Comparison of ENCODE assay signal across 16 cellular contexts in the genomic region with DNA sequence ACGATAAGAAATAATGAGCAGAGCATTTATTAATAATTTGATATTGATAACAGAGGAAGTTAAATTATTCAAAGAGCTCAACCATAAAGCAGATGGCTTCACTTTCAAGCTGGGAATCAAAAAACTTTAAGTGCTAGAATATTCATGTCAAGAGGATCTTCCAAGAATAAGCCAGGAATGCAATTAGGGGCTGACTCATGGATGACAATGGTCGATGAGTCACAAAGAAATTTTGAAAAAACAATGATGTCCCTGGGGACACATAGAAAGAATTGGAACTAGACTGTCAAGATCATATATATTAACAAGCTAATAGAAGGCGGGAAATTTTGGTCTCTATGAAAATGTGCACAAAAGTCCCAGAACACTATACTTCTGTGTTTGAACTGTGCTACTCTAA.
DNase-seq lines count a peak whose midpoint lies in the region; TF ChIP-seq lines count a peak whose summit lies in the region.
"Had no signal": no experiment of that assay in that cellular context is flagged by ENCODE, and none has a peak within 500 bp of the region (broad histone marks: within the 10 kb centered on the region; RNA-seq: fewer than 3 reads in every experiment).

No MANE protein-coding gene starts in this region.

- TF ChIP-seq POLR2A in spleen (IDR thresholded peaks at IDR 0.05), result no peak

- WGBS in spleen, 5 donors, result 75 to 82% (median 77%) methylated on average over 3 of the region's 3 CpGs

- H3K27me3 ChIP-seq in kidney epithelial cell (ENCODE audit: control insufficient read depth, insufficient read depth, low read length) (no peaks in the 10 kb centered on the region), spleen (replicated peaks in 1 of 7) (no peaks in the 10 kb centered on the region)
- H3K27me3 ChIP-seq: upper lobe of right lung had no signal

- H3K36me3 ChIP-seq in kidney epithelial cell (ENCODE audit: control insufficient read depth, insufficient read depth, low read length), result no peaks in the 10 kb centered on the region
- no peaks in the 10 kb centered on the region for H3K36me3 ChIP-seq in spleen
- H3K36me3 ChIP-seq: HAP-1, upper lobe of right lung had no signal

- H3K4me3 Mint-ChIP-seq in activated CD4-positive, alpha-beta T cell treated with anti-CD3 and anti-CD28 coated beads, Interleukin-2, amount 10 ng/mL, durations not matched to agents 24 days and 14 days, result no peak overlapping the region
- H3K4me3 Mint-ChIP-seq: activated CD4-positive, alpha-beta memory T cell treated with anti-CD3 and anti-CD28 coated beads, Interleukin-2, amount 10 ng/mL, durations not matched to agents 7 days and 5 days; activated naive CD8-positive, alpha-beta T cell; CD4-positive, alpha-beta memory T cell; naive B cell had no signal

- H3K9me3 ChIP-seq in spleen, result no peaks in the 10 kb centered on the region
- H3K9me3 ChIP-seq: HAP-1, upper lobe of right lung had no signal

- intact Hi-C loops in activated CD4-positive, alpha-beta T cell treated with anti-CD3 and anti-CD28 coated beads, Interleukin-2, amount 10 ng/mL, durations not matched to agents 24 days and 14 days (cut with micrococcal nuclease), result no loop called here
- intact Hi-C loops in spleen (cut with DNase I; ENCODE audit: low total_unique reads), result no loop called here

- DNase-seq in AG20443 (ENCODE audit: low spot score) (peak; percentile 57), LHCN-M2 (ENCODE audit: low read depth) (peak; percentile 95), astrocyte of the spinal cord (ENCODE audit: low read depth, low spot score) (peak; percentile 80), kidney epithelial cell (ENCODE audit: low read depth) (peak; percentile 47), spleen (no peak), KG1 (lab: John Stamatoyannopoulos, UW) (no peak), retina (no peak)
- no peak for DNase-seq in activated CD4-positive, alpha-beta T cell treated with anti-CD3 and anti-CD28 coated beads, Interleukin-2, amount 10 ng/mL, durations not matched to agents 24 days and 14 days
- DNase-seq: activated CD4-positive, alpha-beta memory T cell treated with anti-CD3 and anti-CD28 coated beads, Interleukin-2, amount 10 ng/mL, durations not matched to agents 7 days and 5 days; CD4-positive, alpha-beta memory T cell; effector memory CD4-positive, alpha-beta T cell; naive B cell; NCI-H82; upper lobe of right lung had no signal

- no peak for TF ChIP-seq CTCF in astrocyte of the spinal cord (IDR thresholded peaks at IDR 0.05; ENCODE audit: low read depth, low read length)
- TF ChIP-seq CTCF in kidney epithelial cell (IDR thresholded peaks at IDR 0.05; ENCODE audit: insufficient read depth, low read length, poor library complexity, severe bottlenecking), result no peak
- no peak for TF ChIP-seq CTCF in spleen (IDR thresholded peaks at IDR 0.05 in 8 of 11, conservative IDR thresholded peaks at IDR 0.05 in 3 of 11)

- peaks cover 2% of the 10 kb centered on the region for H3K27me3 Mint-ChIP-seq in activated CD4-positive, alpha-beta T cell treated with anti-CD3 and anti-CD28 coated beads, Interleukin-2, amount 10 ng/mL, durations not matched to agents 24 days and 14 days
- H3K27me3 Mint-ChIP-seq: activated CD4-positive, alpha-beta memory T cell treated with anti-CD3 and anti-CD28 coated beads, Interleukin-2, amount 10 ng/mL, durations not matched to agents 7 days and 5 days; naive B cell had no signal

- no peaks in the 10 kb centered on the region for H3K4me1 Mint-ChIP-seq in activated CD4-positive, alpha-beta T cell treated with anti-CD3 and anti-CD28 coated beads, Interleukin-2, amount 10 ng/mL, durations not matched to agents 24 days and 14 days
- H3K4me1 Mint-ChIP-seq: activated CD4-positive, alpha-beta memory T cell treated with anti-CD3 and anti-CD28 coated beads, Interleukin-2, amount 10 ng/mL, durations not matched to agents 7 days and 5 days; CD4-positive, alpha-beta memory T cell had no signal

- no peaks in the 10 kb centered on the region for H3K4me1 ChIP-seq in spleen
- H3K4me1 ChIP-seq: upper lobe of right lung had no signal

- H3K36me3 Mint-ChIP-seq in activated CD4-positive, alpha-beta T cell treated with anti-CD3 and anti-CD28 coated beads, Interleukin-2, amount 10 ng/mL, durations not matched to agents 24 days and 14 days (ENCODE audit: low read depth), result no peaks in the 10 kb centered on the region
- H3K36me3 Mint-ChIP-seq: activated naive CD8-positive, alpha-beta T cell; CD4-positive, alpha-beta memory T cell; naive B cell had no signal

- no peak overlapping the region for H3K27ac Mint-ChIP-seq in activated CD4-positive, alpha-beta T cell treated with anti-CD3 and anti-CD28 coated beads, Interleukin-2, amount 10 ng/mL, durations not matched to agents 24 days and 14 days
- H3K27ac Mint-ChIP-seq: activated CD4-positive, alpha-beta memory T cell treated with anti-CD3 and anti-CD28 coated beads, Interleukin-2, amount 10 ng/mL, durations not matched to agents 7 days and 5 days; activated naive CD8-positive, alpha-beta T cell; CD4-positive, alpha-beta memory T cell; naive B cell had no signal

- in situ Hi-C loops in astrocyte of the spinal cord (cut with HindIII; ENCODE audit: low sequenced_read_pairs), result no loop called here

- H3K4me3 ChIP-seq in astrocyte of the spinal cord (ENCODE audit: low read depth, low read length), result no peak overlapping the region
- no peak overlapping the region for H3K4me3 ChIP-seq in kidney epithelial cell (ENCODE audit: low read depth, low read length)
- H3K4me3 ChIP-seq in spleen, result no peak overlapping the region
- H3K4me3 ChIP-seq: HAP-1, upper lobe of right lung had no signal

- H3K9me3 Mint-ChIP-seq in activated CD4-positive, alpha-beta T cell treated with anti-CD3 and anti-CD28 coated beads, Interleukin-2, amount 10 ng/mL, durations not matched to agents 24 days and 14 days, result no peaks in the 10 kb centered on the region
- H3K9me3 Mint-ChIP-seq: activated CD4-positive, alpha-beta memory T cell treated with anti-CD3 and anti-CD28 coated beads, Interleukin-2, amount 10 ng/mL, durations not matched to agents 7 days and 5 days had no signal

- no peak overlapping the region for H3K27ac ChIP-seq in spleen
- H3K27ac ChIP-seq: upper lobe of right lung had no signal

Comparison
In these comparisons a context has a peak if more than half of its experiments do, and no peak if none do; other contexts are left out.
1. DNase-seq: peak in AG20443 (single experiment), LHCN-M2 (single experiment), astrocyte of the spinal cord (single experiment) and kidney epithelial cell (single experiment); none in activated CD4-positive, alpha-beta T cell treated with anti-CD3 and anti-CD28 coated beads, Interleukin-2, amount 10 ng/mL, durations not matched to agents 24 days and 14 days (single experiment), spleen (single experiment), KG1 (single experiment) and retina (single experiment).